8 cellular contexts compared by ENCODE assay signal in the genomic region with DNA sequence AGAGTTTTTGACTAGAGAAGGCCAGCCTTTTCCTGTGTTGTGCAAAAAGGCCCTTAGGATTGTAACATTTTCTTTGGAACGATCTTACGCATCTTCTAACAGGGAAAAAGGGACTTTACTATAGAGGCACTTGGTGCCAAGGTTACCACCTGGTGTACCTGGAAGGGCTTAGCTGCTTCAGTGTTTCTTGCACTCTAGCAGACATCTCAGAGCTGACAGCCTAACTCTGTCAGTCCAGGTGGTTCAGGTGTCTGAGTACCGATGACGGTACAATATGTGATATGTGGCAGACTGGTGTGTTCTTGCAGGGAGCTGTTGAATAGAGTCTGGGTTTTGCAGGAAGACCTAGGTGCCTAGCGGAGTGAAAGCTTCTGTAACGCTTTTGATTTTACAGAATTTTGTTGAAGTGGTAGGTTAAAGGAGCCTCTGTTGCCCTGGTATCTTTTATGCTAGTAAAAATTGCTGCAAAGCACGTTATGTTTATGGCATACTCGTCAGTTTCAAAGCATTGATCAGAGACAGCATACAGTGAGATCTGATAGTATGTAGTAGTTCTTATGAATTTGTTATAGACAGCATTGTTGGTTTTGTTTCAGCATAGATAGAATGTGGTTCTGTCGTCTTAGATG. TPM values are rescaled to one million over a fixed set of nuclear protein-coding genes. Genes with fewer than 3 reads are reported as not detected.
A peak's percentile ranks its signal among the peaks of the same experiment; 100 is the strongest.
DNase-seq lines count a peak whose midpoint lies in the region; ATAC-seq and TF ChIP-seq lines count a peak whose summit lies in the region.

No MANE protein-coding gene starts in this region.

- peak overlapping the region; percentile 81 to 94 for H3K4me3 Mint-ChIP-seq in effector memory CD8-positive, alpha-beta T cell
- H3K4me3 Mint-ChIP-seq in natural killer cell = peak overlapping the region; percentile 85

- H3K27ac Mint-ChIP-seq in effector memory CD8-positive, alpha-beta T cell = peak overlapping the region; percentile 51 to 68
- no peak overlapping the region for H3K27ac Mint-ChIP-seq in natural killer cell

- H3K9me3 Mint-ChIP-seq in effector memory CD8-positive, alpha-beta T cell = no peaks in the 10 kb centered on the region
- H3K9me3 Mint-ChIP-seq in natural killer cell = no peaks in the 10 kb centered on the region

- no peaks in the 10 kb centered on the region for H3K9me3 ChIP-seq in SK-N-MC (ENCODE audit: low read depth, low read length)

- TF ChIP-seq CTCF in natural killer cell (IDR thresholded peaks at IDR 0.05) = no peak

- no peak overlapping the region for H3K27ac ChIP-seq in SK-N-MC

- H3K36me3 Mint-ChIP-seq in effector memory CD8-positive, alpha-beta T cell (ENCODE audit: insufficient read depth) = no peaks in the 10 kb centered on the region
- no peaks in the 10 kb centered on the region for H3K36me3 Mint-ChIP-seq in natural killer cell

- DNase-seq in stimulated activated naive CD4-positive, alpha-beta T cell (lab: John Stamatoyannopoulos, UW) = peak in 4 of 6 experiments; percentile 3 to 60 (median 28)
- no peak for DNase-seq in stimulated activated naive CD4-positive, alpha-beta T cell treated with Interleukin-2 at 50 U/mL for 16 hours (lab: John Stamatoyannopoulos, UW)
- DNase-seq in SK-N-MC (ENCODE audit: low read depth, low spot score) = no peak
- peak in 1 of 3 experiments; percentile 2 for DNase-seq in effector memory CD8-positive, alpha-beta T cell
- DNase-seq in natural killer cell = no peak
- DNase-seq in COLO829 (ENCODE audit: low spot score) = no peak

- ATAC-seq in effector memory CD8-positive, alpha-beta T cell (replicated peaks) = peak; percentile 17
- no peak for ATAC-seq in natural killer cell
- no peak for ATAC-seq in HG03095 (IDR thresholded peaks at IDR 0.05; ENCODE audit: unreplicated experiment)
- no peak for ATAC-seq in GM19455 (IDR thresholded peaks at IDR 0.05; ENCODE audit: unreplicated experiment)

- peak overlapping the region; percentile 19 for H3K9ac ChIP-seq in SK-N-MC (ENCODE audit: insufficient read length)

- peaks cover 18 to 24% of the 10 kb centered on the region in 2 donors for H3K4me1 Mint-ChIP-seq in effector memory CD8-positive, alpha-beta T cell (ENCODE audit: low read depth in 2 of 2)
- H3K4me1 Mint-ChIP-seq in natural killer cell = peaks cover 20 to 27% of the 10 kb centered on the region in 2 donors

- peak overlapping the region; percentile 84 for H3K4me3 ChIP-seq in SK-N-MC

- H3K36me3 ChIP-seq in SK-N-MC (ENCODE audit: insufficient read depth, low read length) = no peaks in the 10 kb centered on the region

- intact Hi-C loops in natural killer cell (cut with micrococcal nuclease) = no loop called here

- peaks cover 20 to 26% of the 10 kb centered on the region in 2 donors for H3K27me3 Mint-ChIP-seq in effector memory CD8-positive, alpha-beta T cell
- H3K27me3 Mint-ChIP-seq in natural killer cell (ENCODE audit: low read depth in 2 of 2) = peaks cover 16 to 49% of the 10 kb centered on the region in 2 donors

RNA-seq across cellular contexts. Expression of a gene that starts 1.4 kb away (rescaled TPM):
- 1 to 10 TPM in 1 of 3 donors, under 1 TPM in 2; 0.61 to 1.6 (median 0.66) TPM for total RNA-seq in natural killer cell

Comparison
In these comparisons a context has a peak if more than half of its experiments do, and no peak if none do; other contexts are left out.
1. DNase-seq: peak in stimulated activated naive CD4-positive, alpha-beta T cell (4 of 6); none in stimulated activated naive CD4-positive, alpha-beta T cell treated with Interleukin-2 at 50 U/mL for 16 hours (single experiment), SK-N-MC (single experiment), natural killer cell (single experiment) and COLO829 (single experiment).
2. H3K27ac Mint-ChIP-seq: peak in effector memory CD8-positive, alpha-beta T cell (2 of 2); none in natural killer cell (0 of 2).